ENCODE assay signal across 8 cellular contexts in the genomic region with DNA sequence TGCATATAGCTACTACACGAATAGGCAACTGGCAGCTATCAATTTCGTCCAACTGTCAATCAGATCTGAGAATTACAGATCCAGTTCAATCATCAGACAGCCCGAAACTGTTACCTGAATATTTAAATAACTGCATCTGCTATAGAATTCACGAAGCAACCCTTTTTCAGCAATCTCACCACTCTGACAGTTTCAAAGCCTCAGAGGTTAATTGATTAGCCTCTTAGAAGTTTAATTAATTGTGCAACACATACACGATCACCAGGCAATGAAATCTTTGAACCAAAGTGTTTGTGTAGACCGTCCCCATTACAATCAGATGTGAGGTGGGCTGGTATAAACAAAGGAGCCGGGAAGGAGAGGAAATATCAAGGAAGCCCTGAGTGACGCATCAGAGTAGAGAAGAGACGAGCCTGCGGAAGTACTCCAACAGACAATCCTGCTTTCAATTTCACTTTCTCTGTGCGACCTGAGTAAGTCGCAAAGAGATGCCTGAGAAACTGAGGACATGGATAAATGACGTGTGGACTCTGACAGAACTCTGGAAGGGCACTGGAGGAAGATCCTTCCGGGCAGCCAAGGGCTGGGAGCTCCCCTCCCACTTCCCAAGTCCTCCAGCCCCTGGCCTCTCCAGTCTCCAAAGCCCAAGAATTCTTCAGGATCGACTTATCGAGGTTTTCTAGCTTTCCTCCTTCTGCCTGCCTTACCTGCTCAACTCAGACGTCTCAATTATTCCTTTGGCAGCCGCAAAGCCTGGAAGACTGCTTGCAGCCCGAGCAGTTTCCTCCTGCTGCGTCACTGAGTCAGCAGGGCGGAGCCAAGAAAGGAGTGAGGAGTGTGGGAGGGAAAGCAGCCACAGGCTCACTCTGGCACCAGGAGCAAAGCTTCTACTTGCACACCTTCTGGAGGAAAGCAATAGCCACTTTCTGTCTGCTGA. TPM values are rescaled to one million over a fixed set of nuclear protein-coding genes. Genes with fewer than 3 reads are reported as not detected.
DNase-seq lines count a peak whose midpoint lies in the region; ATAC-seq and TF ChIP-seq lines count a peak whose summit lies in the region.

Gene RNASEL, minus strand, starts transcription at position 797 of the 937 bp plus-strand sequence. CDS start 2,450 bp downstream, outside the sequence.

- no peaks in the 10 kb centered on the region for H3K9me3 ChIP-seq in gastroesophageal sphincter
- no peaks in the 10 kb centered on the region for H3K9me3 ChIP-seq in neuron (ENCODE audit: low read length)

- H3K4me3 ChIP-seq in gastroesophageal sphincter: peak within 1 kb of the TSS; percentile 76 to 95
- peak within 1 kb of the TSS; percentile 53 for H3K4me3 ChIP-seq in neuron (ENCODE audit: low read length)

- H3K36me3 Mint-ChIP-seq in CD14-positive monocyte (peaks cover 18 to 22% of the 10 kb centered on the region in 2 donors), type B pancreatic cell (peaks cover 3% of the 10 kb centered on the region)
- peaks cover 2% of the 10 kb centered on the region for H3K36me3 Mint-ChIP-seq in activated naive CD4-positive, alpha-beta T cell treated with anti-CD3 and anti-CD28 coated beads for 36 hours (ENCODE audit: low read depth)

- H3K27ac Mint-ChIP-seq in CD14-positive monocyte (peak within 1 kb of the TSS; percentile 98 to 100 (median 99)), type B pancreatic cell (peak within 1 kb of the TSS; percentile 100)
- H3K27ac Mint-ChIP-seq in activated naive CD4-positive, alpha-beta T cell treated with anti-CD3 and anti-CD28 coated beads for 36 hours: peak within 1 kb of the TSS; percentile 98

- H3K9me3 Mint-ChIP-seq in CD14-positive monocyte (peaks cover 0 to 9% (median 7%) of the 10 kb centered on the region in 7 donors), type B pancreatic cell (no peaks in the 10 kb centered on the region)
- H3K9me3 Mint-ChIP-seq in activated naive CD4-positive, alpha-beta T cell treated with anti-CD3 and anti-CD28 coated beads for 36 hours: no peaks in the 10 kb centered on the region

- CTCF ChIA-PET in activated naive CD4-positive, alpha-beta T cell treated with anti-CD3 and anti-CD28 coated beads for 36 hours (lab: Charles Lee): interaction anchor here (0.5 to 28.9 kb wide), 7 partner anchors 10 to 501 kb away, joined by 3 to 797 read pairs (median 3); partner anchors contain the start of gene NPL

- peak; percentile 17 to 38 for TF ChIP-seq POLR2A in gastroesophageal sphincter (IDR thresholded peaks at IDR 0.05)

- TF ChIP-seq CTCF in CD14-positive monocyte (IDR thresholded peaks at IDR 0.05) (no peak), gastroesophageal sphincter (IDR thresholded peaks at IDR 0.05) (no peak), type B pancreatic cell (conservative IDR thresholded peaks at IDR 0.05) (no peak)

- peaks cover 0 to 6% of the 10 kb centered on the region in 2 donors for H3K36me3 ChIP-seq in gastroesophageal sphincter
- no peaks in the 10 kb centered on the region for H3K36me3 ChIP-seq in neuron (ENCODE audit: insufficient read depth, low read length)

- H3K27me3 Mint-ChIP-seq in CD14-positive monocyte (ENCODE audit: low read depth in 3 of 3) (peaks cover 0 to 3% (median 3%) of the 10 kb centered on the region in 3 donors), type B pancreatic cell (no peaks in the 10 kb centered on the region)
- no peaks in the 10 kb centered on the region for H3K27me3 Mint-ChIP-seq in activated naive CD4-positive, alpha-beta T cell treated with anti-CD3 and anti-CD28 coated beads for 36 hours (ENCODE audit: low read depth)

- ATAC-seq in GM19043 (IDR thresholded peaks at IDR 0.05; ENCODE audit: low read depth, unreplicated experiment) (peak; percentile 87), HG03175 (IDR thresholded peaks at IDR 0.05; ENCODE audit: unreplicated experiment) (peak; percentile 78), gastroesophageal sphincter (peak; percentile 92)

- no peak for TF ChIP-seq EP300 in gastroesophageal sphincter (IDR thresholded peaks at IDR 0.05)

- WGBS in gastroesophageal sphincter (ENCODE audit: low coverage in 1 of 2), 2 donors: 4 to 5% methylated on average over 15 to 20 of the region's 21 CpGs

- no peaks in the 10 kb centered on the region for H3K27me3 ChIP-seq in gastroesophageal sphincter
- H3K27me3 ChIP-seq in neuron (ENCODE audit: insufficient read depth, low read length): peaks cover 3% of the 10 kb centered on the region

- H2AFZ ChIP-seq in neuron (ENCODE audit: low read depth, low read length): peak within 1 kb of the TSS; percentile 59

- H3K4me3 Mint-ChIP-seq in CD14-positive monocyte (peak within 1 kb of the TSS; percentile 97 to 100), type B pancreatic cell (peak within 1 kb of the TSS; percentile 97)
- H3K4me3 Mint-ChIP-seq in activated naive CD4-positive, alpha-beta T cell treated with anti-CD3 and anti-CD28 coated beads for 36 hours: peak within 1 kb of the TSS; percentile 86

- peak within 1 kb of the TSS; percentile 89 to 93 (median 90) for H3K27ac ChIP-seq in gastroesophageal sphincter

- DNase-seq in CD14-positive monocyte (ENCODE audit: low spot score): peak; percentile 66
- DNase-seq in RKO (ENCODE audit: low spot score): peak; percentile 88
- DNase-seq in activated naive CD4-positive, alpha-beta T cell treated with anti-CD3 and anti-CD28 coated beads for 36 hours: peak; percentile 62
- DNase-seq in type B pancreatic cell (ENCODE audit: extremely low spot score, unreplicated experiment): no peak

- H3K4me1 Mint-ChIP-seq in CD14-positive monocyte: peaks cover 50% of the 10 kb centered on the region
- H3K4me1 Mint-ChIP-seq in activated naive CD4-positive, alpha-beta T cell treated with anti-CD3 and anti-CD28 coated beads for 36 hours (ENCODE audit: low read depth): peaks cover 50% of the 10 kb centered on the region
- peaks cover 20% of the 10 kb centered on the region for H3K4me1 Mint-ChIP-seq in type B pancreatic cell (ENCODE audit: unreplicated experiment)

- H3K4me1 ChIP-seq in gastroesophageal sphincter (peaks cover 0 to 35% (median 9%) of the 10 kb centered on the region in 3 donors), neuron (ENCODE audit: insufficient read depth, low read length) (peaks cover 3% of the 10 kb centered on the region)

- intact Hi-C loops in CD14-positive monocyte (cut with micrococcal nuclease): loop anchor here in 1 of 2 donors (10.0 kb wide), 1 partner anchor 194 kb away; the partner anchor contains the start of gene GLUL
- intact Hi-C loops in activated naive CD4-positive, alpha-beta T cell treated with anti-CD3 and anti-CD28 coated beads for 36 hours (cut with micrococcal nuclease): loop anchor here (1.0 to 10.0 kb wide), 9 partner anchors 15 to 1956 kb away; partner anchors contain the start of genes DHX9 and XPR1

RNA-seq across cellular contexts. Expression of gene RNASEL, which starts in this region (rescaled TPM):
- polyA plus RNA-seq in CD14-positive monocyte: 10 to 100 TPM in 1 of 2 donors, 1 to 10 TPM in 1; 7.9 to 12.3 TPM
- total RNA-seq in activated naive CD4-positive, alpha-beta T cell treated with anti-CD3 and anti-CD28 coated beads for 36 hours: 1 to 10 TPM; 2.5 TPM
- total RNA-seq in gastroesophageal sphincter: 10 to 100 TPM in 2 of 4 donors, 1 to 10 TPM in 2; 6.5 to 14.5 (median 10.6) TPM
- total RNA-seq in type B pancreatic cell (ENCODE audit: low replicate concordance): 4.2 and 5.0 TPM in 2 replicates
